13 cellular contexts compared by ENCODE assay signal in the genomic region with DNA sequence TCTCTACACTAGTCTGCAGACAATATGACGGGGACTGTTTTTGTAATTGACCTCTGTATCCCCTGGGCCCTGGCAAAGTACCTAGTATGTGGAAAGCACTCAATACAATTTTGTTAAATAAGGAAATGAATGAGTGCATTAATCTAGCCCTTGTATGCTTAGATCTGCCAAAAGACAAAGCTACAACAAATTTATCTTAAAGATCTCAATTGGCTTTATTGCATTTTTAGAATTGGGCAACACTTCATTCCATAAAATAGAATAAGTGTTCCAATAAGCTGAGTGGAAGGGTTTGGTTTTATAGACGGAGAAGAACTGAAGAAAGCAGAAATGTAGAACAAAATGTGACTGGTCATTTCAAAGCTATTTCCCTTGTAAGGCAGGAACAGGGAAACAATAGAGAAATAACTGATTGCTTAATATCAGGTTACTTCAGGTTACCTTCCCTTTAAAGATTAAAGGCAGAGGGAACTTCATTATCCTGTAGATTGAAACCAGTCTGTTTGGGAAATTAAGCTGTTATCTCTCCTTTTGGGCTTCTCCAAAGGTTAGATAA.
DNase-seq lines count a peak whose midpoint lies in the region; ATAC-seq and TF ChIP-seq lines count a peak whose summit lies in the region.
"Had no signal": no experiment of that assay in that cellular context is flagged by ENCODE, and none has a peak within 500 bp of the region (broad histone marks: within the 10 kb centered on the region; RNA-seq: fewer than 3 reads in every experiment).

No MANE protein-coding gene starts in this region.

- H3K27ac ChIP-seq in OCI-LY3 (ENCODE audit: low read length) (no peak overlapping the region), gastrocnemius medialis (peak overlapping the region in 3 of 4 donors; percentile 26 to 37 (median 29))

- in situ Hi-C loops in gastrocnemius medialis (cut with MboI; ENCODE audit: low sequenced_read_pairs in 4 of 4): loop anchor here in 2 of 4 donors (25.0 kb wide), 2 partner anchors 340 to 365 kb away; no protein-coding TSS in a partner anchor

- H4K20me1 ChIP-seq in OCI-LY3 (ENCODE audit: insufficient read depth, low read length): no peaks in the 10 kb centered on the region

- H2AFZ ChIP-seq in OCI-LY3 (ENCODE audit: low read depth, low read length): no peak overlapping the region

- TF ChIP-seq CTCF in OCI-LY3 (IDR thresholded peaks at IDR 0.05; ENCODE audit: low read depth, low read length) (no peak), gastrocnemius medialis (IDR thresholded peaks at IDR 0.05 in 4 of 5, conservative IDR thresholded peaks at IDR 0.05 in 1 of 5) (no peak)

- peaks cover 11% of the 10 kb centered on the region for H3K4me1 ChIP-seq in OCI-LY3 (ENCODE audit: low read length)
- H3K4me1 ChIP-seq in gastrocnemius medialis: peaks cover 0 to 14% of the 10 kb centered on the region in 2 donors

- intact Hi-C loops in gastrocnemius medialis (cut with DNase I; ENCODE audit: low total_unique reads) (no loop called here), posterior vena cava (cut with DNase I) (no loop called here)

- DNase-seq in GM04503 (ENCODE audit: low read depth) (peak; percentile 85), gastrocnemius medialis (no peak), posterior vena cava (ENCODE audit: low spot score) (no peak), cerebellar nuclear complex (lab: John Stamatoyannopoulos, UW) (no peak)
- no peak for DNase-seq in effector CD8-positive, alpha-beta T cell (lab: John Stamatoyannopoulos, UW)
- DNase-seq: Calu3; central memory CD4-positive, alpha-beta T cell; naive B cell; NCI-H1105; stimulated activated CD4-positive, alpha-beta T cell treated with anti-CD3 and anti-CD28 coated beads, Interleukin-2, amount 100 ng/mL, for 24 hours had no signal

- no peak overlapping the region for H3K9ac ChIP-seq in OCI-LY3 (ENCODE audit: low read length)

- H3K9me3 ChIP-seq in OCI-LY3 (ENCODE audit: insufficient read depth, low read length) (no peaks in the 10 kb centered on the region), gastrocnemius medialis (no peaks in the 10 kb centered on the region)

- no peaks in the 10 kb centered on the region for H3K79me2 ChIP-seq in OCI-LY3 (ENCODE audit: low read length)

- H3K4me2 ChIP-seq in OCI-LY3 (ENCODE audit: low read length): peak overlapping the region; percentile 6

- ATAC-seq in esophagus mucosa (peak; percentile 74), gastrocnemius medialis (peak; percentile 39 to 47), GM21447 (IDR thresholded peaks at IDR 0.05; ENCODE audit: unreplicated experiment) (no peak)

- H3K27me3 ChIP-seq in OCI-LY3 (ENCODE audit: low read depth, low read length): no peaks in the 10 kb centered on the region
- H3K27me3 ChIP-seq in gastrocnemius medialis: no peaks in the 10 kb centered on the region

- TF ChIP-seq POLR2A in gastrocnemius medialis (IDR thresholded peaks at IDR 0.05): no peak

- H3K36me3 ChIP-seq in OCI-LY3 (replicated peaks; ENCODE audit: low read depth, low read length) (no peaks in the 10 kb centered on the region), gastrocnemius medialis (no peaks in the 10 kb centered on the region)

- no peak overlapping the region for H3K4me3 ChIP-seq in OCI-LY3 (ENCODE audit: low read length)
- no peak overlapping the region for H3K4me3 ChIP-seq in gastrocnemius medialis
